Comparison of ENCODE assay signal across 1 cellular context in genomic region chr1:42856554-42856953, GRCh38.
TF ChIP-seq lines count a peak whose summit lies in the region.

No MANE protein-coding gene starts in this region.

TF ChIP-seq in K562, 482 proteins besides CTCF, POLR2A, EP300 and RAD21 (continued from another document):
- peak; percentile 16 for TF ChIP-seq ZNF280A (IDR thresholded peaks at IDR 0.05; ENCODE audit: low read depth, partially characterized antibody)
- peak in 1 of 2 experiments; percentile 89; a peak in 2 of 4 replicates for TF ChIP-seq ARNT (IDR thresholded peaks at IDR 0.05)
- TF ChIP-seq TRIM24 (IDR thresholded peaks at IDR 0.05): peak in 1 of 2 experiments; percentile 66; a peak in 2 of 4 replicates
- peak; percentile 32; the same call in 1 of the 2 replicates for TF ChIP-seq SOX6 (IDR thresholded peaks at IDR 0.05)
- peak; percentile 84 for TF ChIP-seq TRIM28 (IDR thresholded peaks at IDR 0.05)
